Comparison of ENCODE assay signal across 8 cellular contexts in the genomic region with DNA sequence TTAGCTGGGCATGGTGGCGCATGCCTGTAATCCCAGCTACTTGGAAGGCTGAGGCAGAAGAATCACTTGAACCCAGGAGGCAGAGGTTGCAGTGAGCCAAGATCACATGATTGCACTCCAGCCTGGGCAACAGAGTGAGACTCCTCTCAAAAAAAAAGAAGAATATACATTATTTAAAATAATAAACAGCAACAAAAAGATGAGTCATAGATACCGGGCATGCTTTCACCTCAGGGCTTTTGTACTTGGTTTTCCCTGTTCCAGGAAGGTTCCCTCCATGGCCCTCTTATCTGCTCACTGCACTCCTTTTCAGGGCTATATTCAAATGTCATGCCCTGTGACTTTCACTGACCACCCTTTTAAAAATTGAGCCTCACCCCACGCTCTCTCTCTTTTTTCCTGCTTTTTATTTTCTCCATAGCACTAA. TPM values are rescaled to one million over a fixed set of nuclear protein-coding genes. Genes with fewer than 3 reads are reported as not detected.
DNase-seq lines count a peak whose midpoint lies in the region; ATAC-seq and TF ChIP-seq lines count a peak whose summit lies in the region.
"Not testable (repeated sequence)": the region's sequence is repeated elsewhere in the genome, so short reads cannot be mapped to it uniquely, and the experiment has no call there.

No MANE protein-coding gene starts in this region.

- not testable (repeated sequence) for TF ChIP-seq POLR2A in breast epithelium (IDR thresholded peaks at IDR 0.05); thyroid gland (IDR thresholded peaks at IDR 0.05)

- peaks cover 21% of the 10 kb centered on the region for H3K79me1 ChIP-seq in trophoblast cell (ENCODE audit: low read length)

- H4K91ac ChIP-seq in trophoblast cell (ENCODE audit: low read depth, low read length): not testable (repeated sequence)

- POLR2A ChIA-PET in A673 (lab: Charles Lee; ENCODE audit: low non-redundant PET): not testable (repeated sequence)

- not testable (repeated sequence) for H3K36me3 ChIP-seq in A673 (ENCODE audit: insufficient read depth, low read length, poor library complexity, severe bottlenecking); breast epithelium; trophoblast cell (ENCODE audit: control insufficient read depth in 1 of 2, insufficient read depth in 2 of 2, low read length in 2 of 2); thyroid gland
- H3K36me3 ChIP-seq in RWPE2 (ENCODE audit: low read depth): peaks cover 52% of the 10 kb centered on the region

- peak overlapping the region; percentile 80 for H3K4ac ChIP-seq in trophoblast cell (ENCODE audit: low read depth, low read length)

- H3K23ac ChIP-seq in trophoblast cell (ENCODE audit: low read length): not testable (repeated sequence)

- H3K4me2 ChIP-seq in trophoblast cell (ENCODE audit: low read length): peak overlapping the region; percentile 54

- not testable (repeated sequence) for H2AFZ ChIP-seq in trophoblast cell (ENCODE audit: insufficient read depth, low read length, poor library complexity)

- peak overlapping the region; percentile 50 for H3K9ac ChIP-seq in trophoblast cell (ENCODE audit: low read length)

- not testable (repeated sequence) for H3K27ac ChIP-seq in A673 (ENCODE audit: low read depth, low read length, poor library complexity, severe bottlenecking); trophoblast cell (ENCODE audit: low read depth, low read length)
- H3K27ac ChIP-seq in RWPE2 (ENCODE audit: poor library complexity, severe bottlenecking) (peak overlapping the region; percentile 94), breast epithelium (peak overlapping the region; percentile 8 to 96), thyroid gland (peak overlapping the region; percentile 98 to 99 (median 99))

- H2AK5ac ChIP-seq in trophoblast cell (ENCODE audit: low read length): not testable (repeated sequence)

- peaks cover 23% of the 10 kb centered on the region for H3K79me2 ChIP-seq in trophoblast cell (ENCODE audit: control insufficient read depth, insufficient read depth, low read length, poor library complexity)

- not testable (repeated sequence) for H3K9me3 ChIP-seq in A673 (ENCODE audit: low read depth, low read length, poor library complexity, severe bottlenecking); RWPE2 (ENCODE audit: severe bottlenecking); breast epithelium; trophoblast cell (ENCODE audit: insufficient read depth, low read depth, low read length); thyroid gland

- not testable (repeated sequence) for DNase-seq in A673 (ENCODE audit: low spot score); RWPE2 (ENCODE audit: low spot score); breast epithelium (ENCODE audit: low spot score in 2 of 2); epithelial cell of proximal tubule (ENCODE audit: low read depth); thyroid gland
- DNase-seq in HCEC 1CT: peak; percentile 38
- peak; percentile 40 to 48 for DNase-seq in lung microvascular endothelial cell (ENCODE audit: low read depth in 2 of 2)
- DNase-seq in trophoblast cell: peak; percentile 40 to 61

- H3K4me3 ChIP-seq in A673 (ENCODE audit: low read depth, low read length, poor library complexity, severe bottlenecking) (peak overlapping the region; percentile 3), breast epithelium (peak overlapping the region in 2 of 3 donors; percentile 81 to 91), epithelial cell of proximal tubule (ENCODE audit: low read depth, low read length) (peak overlapping the region; percentile 23), thyroid gland (replicated peaks in 1 of 3) (peak overlapping the region in 1 of 3 donors; percentile 80)
- not testable (repeated sequence) for H3K4me3 ChIP-seq in RWPE2 (ENCODE audit: severe bottlenecking); trophoblast cell (ENCODE audit: low read depth, low read length)

- not testable (repeated sequence) for TF ChIP-seq CTCF in A673 (conservative IDR thresholded peaks at IDR 0.05; ENCODE audit: low read depth, low read length); RWPE2 (IDR thresholded peaks at IDR 0.05; ENCODE audit: poor library complexity, severe bottlenecking); breast epithelium (IDR thresholded peaks at IDR 0.05); epithelial cell of proximal tubule (conservative IDR thresholded peaks at IDR 0.05; ENCODE audit: low read depth, low read length); thyroid gland (IDR thresholded peaks at IDR 0.05)

- H2BK120ac ChIP-seq in trophoblast cell (ENCODE audit: insufficient read depth, low read length, poor library complexity): not testable (repeated sequence)

- H3K14ac ChIP-seq in trophoblast cell (ENCODE audit: low read length): not testable (repeated sequence)

- intact Hi-C loops in A673 (cut with micrococcal nuclease; ENCODE audit: unreplicated experiment): loop anchor here (10.0 kb wide), 1 partner anchor 339 kb away; a partner anchor contains a TSS
- intact Hi-C loops in breast epithelium (cut with DNase I; ENCODE audit: low total_unique reads); thyroid gland (cut with DNase I): not testable (repeated sequence)

- ATAC-seq in RWPE2 (ENCODE audit: low read depth): not testable (repeated sequence)

- not testable (repeated sequence) for BruUV-seq in A673 (replicated peaks; lab: Mats Ljungman, UMichigan)

- WGBS in trophoblast cell (ENCODE audit: extremely low coverage, insufficient coverage, insufficient read length): no CpG with 5 or more reads among the region's 3 CpGs
- 77 to 78% methylated on average over 3 of the region's 3 CpGs for WGBS in thyroid gland, 2 donors

- not testable (repeated sequence) for H2BK5ac ChIP-seq in trophoblast cell (ENCODE audit: low read depth, low read length, poor library complexity)

- H4K8ac ChIP-seq in trophoblast cell (ENCODE audit: low read depth, low read length): not testable (repeated sequence)

- not testable (repeated sequence) for H3K18ac ChIP-seq in trophoblast cell (ENCODE audit: low read length)

- not testable (repeated sequence) for H2BK12ac ChIP-seq in trophoblast cell (ENCODE audit: low read length)

- H4K12ac ChIP-seq in trophoblast cell (ENCODE audit: low read depth, low read length): not testable (repeated sequence)

- peaks cover 52% of the 10 kb centered on the region for H3K4me1 ChIP-seq in A673 (ENCODE audit: insufficient read depth, low read length, poor library complexity, severe bottlenecking)
- H3K4me1 ChIP-seq in RWPE2 (ENCODE audit: insufficient read depth, poor library complexity, severe bottlenecking): peaks cover 43% of the 10 kb centered on the region
- H3K4me1 ChIP-seq in breast epithelium; trophoblast cell (ENCODE audit: control insufficient read depth in 1 of 2, insufficient read depth in 2 of 2, low read length in 2 of 2): not testable (repeated sequence)
- peaks cover 32 to 38% of the 10 kb centered on the region in 2 donors for H3K4me1 ChIP-seq in thyroid gland

- CTCF ChIA-PET in A673 (lab: Charles Lee): not testable (repeated sequence)

- H3K27me3 ChIP-seq in A673 (replicated peaks; ENCODE audit: insufficient read depth, low read depth, low read length, poor library complexity); RWPE2 (ENCODE audit: insufficient read depth, poor library complexity, severe bottlenecking); breast epithelium; trophoblast cell (ENCODE audit: insufficient read depth, low read length); thyroid gland: not testable (repeated sequence)

RNA-seq across cellular contexts. Expression of a gene that starts 3.2 kb away (rescaled TPM):
- total RNA-seq in A673 (2021) (18.9 and 20.6 TPM in 2 replicates), breast epithelium (10 to 100 TPM; 40.1 to 43.3 (median 41.0) TPM), epithelial cell of proximal tubule (6.9 and 12.6 TPM in 2 replicates), lung microvascular endothelial cell (14.2 and 19.4 TPM in 2 replicates), thyroid gland (10 to 100 TPM; 29.0 to 53.7 (median 31.0) TPM)
- 43.5 and 44.6 TPM in 2 replicates for polyA plus RNA-seq in trophoblast cell (2013)
